Comparison of ENCODE assay signal across 1 cellular context in genomic region chr1:113390871-113391642, GRCh38.
TF ChIP-seq lines count a peak whose summit lies in the region.

No MANE protein-coding gene starts in this region.

TF ChIP-seq in K562, 482 proteins besides CTCF, POLR2A, EP300 and RAD21 (continued from another document and continues in another):
- TF ChIP-seq ZBTB40 (IDR thresholded peaks at IDR 0.05) (no peak), ZBTB40 (CRISPR knock-in tag; IDR thresholded peaks at IDR 0.05) (no peak), XRCC3 (IDR thresholded peaks at IDR 0.05) (no peak), ZNF75A (CRISPR knock-in tag; IDR thresholded peaks at IDR 0.05) (no peak), FIP1L1 (IDR thresholded peaks at IDR 0.05; ENCODE audit: low read depth, low read length, poor library complexity, severe bottlenecking) (peak; percentile 26), ELF4 (CRISPR knock-in tag; IDR thresholded peaks at IDR 0.05) (no peak), TCF15 (CRISPR knock-in tag; IDR thresholded peaks at IDR 0.05) (no peak), HDAC3 (IDR thresholded peaks at IDR 0.05; ENCODE audit: borderline replicate concordance, partially characterized antibody) (no peak), ETV6 (IDR thresholded peaks at IDR 0.05; ENCODE audit: borderline replicate concordance in 1 of 2, low read depth in 2 of 2, low read length in 1 of 2) (no peak), ETV6 (CRISPR knock-in tag; IDR thresholded peaks at IDR 0.05; ENCODE audit: borderline replicate concordance) (no peak), ZNF398 (CRISPR knock-in tag; IDR thresholded peaks at IDR 0.05) (no peak), E4F1 (CRISPR knock-in tag; IDR thresholded peaks at IDR 0.05; ENCODE audit: borderline replicate concordance) (no peak), PTTG1 (tag; IDR thresholded peaks at IDR 0.05; ENCODE audit: low read depth) (no peak), RBBP5 (IDR thresholded peaks at IDR 0.05; ENCODE audit: borderline replicate concordance, insufficient read depth, low read length, poor library complexity, severe bottlenecking) (peak; percentile 59), ZNF586 (CRISPR knock-in tag; conservative IDR thresholded peaks at IDR 0.05) (no peak), MAFG (tag; conservative IDR thresholded peaks at IDR 0.05) (no peak), CBFA2T2 (conservative IDR thresholded peaks at IDR 0.05) (no peak), TEAD1 (CRISPR knock-in tag; IDR thresholded peaks at IDR 0.05) (0 out of 4 replicates have a peak, but pooled peaks of 1 of the 2 experiments have one; percentile 15), HINFP (tag; conservative IDR thresholded peaks at IDR 0.05; ENCODE audit: low read depth) (no peak), ATF2 (CRISPR knock-in tag; IDR thresholded peaks at IDR 0.05) (no peak), ZNF280B (CRISPR knock-in tag; IDR thresholded peaks at IDR 0.05) (no peak), XRCC5 (IDR thresholded peaks at IDR 0.05; ENCODE audit: low read depth, low read length) (no peak), TAF7 (tag; IDR thresholded peaks at IDR 0.05) (no peak), HMGN3 (IDR thresholded peaks at IDR 0.05; ENCODE audit: borderline replicate concordance, extremely low read depth, insufficient read length, low read depth, low read length) (no peak), RBM39 (optimal IDR thresholded peaks at IDR 0.05; ENCODE audit: low read depth, low read length) (no peak), YBX1 (IDR thresholded peaks at IDR 0.05) (no peak), HDAC1 (IDR thresholded peaks at IDR 0.05) (peak in 1 of 2 experiments; percentile 32; a peak in 1 of 4 replicates), SIRT6 (IDR thresholded peaks at IDR 0.05; ENCODE audit: low read depth, low read length) (no peak), E2F3 (CRISPR knock-in tag; IDR thresholded peaks at IDR 0.05) (0 out of 2 replicates have a peak, but pooled peaks have one; percentile 33), ZNF121 (CRISPR knock-in tag; conservative IDR thresholded peaks at IDR 0.05) (no peak), ZNF57 (CRISPR knock-in tag; IDR thresholded peaks at IDR 0.05) (peak; percentile 55; the same call in 1 of the 2 replicates), CXXC5 (CRISPR knock-in tag; IDR thresholded peaks at IDR 0.05) (peak; percentile 37), ETS2 (tag; IDR thresholded peaks at IDR 0.05; ENCODE audit: borderline replicate concordance, poor library complexity, severe bottlenecking) (no peak), RFX1 (IDR thresholded peaks at IDR 0.05) (no peak), KLF10 (CRISPR knock-in tag; IDR thresholded peaks at IDR 0.05) (no peak), ZNF347 (CRISPR knock-in tag; IDR thresholded peaks at IDR 0.05; ENCODE audit: low read depth) (no peak), BCOR (IDR thresholded peaks at IDR 0.05) (peak; percentile 85), HNRNPL (IDR thresholded peaks at IDR 0.05; ENCODE audit: low read depth, low read length) (0 out of 2 replicates have a peak, but pooled peaks have one; percentile 34), ZNF695 (CRISPR knock-in tag; IDR thresholded peaks at IDR 0.05) (no peak), COPS2 (conservative IDR thresholded peaks at IDR 0.05) (no peak)
